In the genomic region with DNA sequence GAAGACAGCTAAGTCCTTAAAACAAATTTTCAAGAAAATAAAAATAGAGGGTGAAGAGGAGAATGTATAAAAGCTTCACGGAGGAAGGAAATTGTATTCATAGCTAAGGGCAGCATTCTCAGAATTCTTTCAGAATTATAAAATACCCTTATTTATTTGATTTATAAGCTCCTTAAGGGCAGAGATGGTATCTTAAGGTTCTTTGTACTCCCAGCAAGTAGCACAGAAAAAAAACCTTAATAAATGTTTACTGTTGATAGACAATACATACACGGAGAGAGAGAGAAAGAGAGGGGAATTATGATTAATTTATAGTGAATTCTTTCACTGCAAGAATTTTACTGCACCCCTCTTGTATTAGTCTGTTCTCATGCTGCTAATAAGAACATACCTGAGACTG, we compare ENCODE assay signal across 17 cellular contexts.
"Had no signal": no experiment of that assay in that cellular context is flagged by ENCODE, and none has a peak within 500 bp of the region (broad histone marks: within the 10 kb centered on the region; RNA-seq: fewer than 3 reads in every experiment).

No MANE protein-coding gene starts in this region.

- H3K4me1 ChIP-seq: esophagus squamous epithelium, parathyroid adenoma had no signal

- H2AFZ ChIP-seq: parathyroid adenoma had no signal

- H3K79me2 ChIP-seq: parathyroid adenoma had no signal

- H3K4me3 ChIP-seq: esophagus squamous epithelium had no signal

- H3K36me3 Mint-ChIP-seq: activated naive CD8-positive, alpha-beta T cell; brain; stimulated activated memory B cell treated with anti-CD40 and anti-IgM and Interleukin-4, amounts not matched to agents 10 μg/mL and 1 μg/mL and 100 μg/mL, for 72 hours had no signal

- H3K9ac ChIP-seq: parathyroid adenoma had no signal

- H3K4me3 Mint-ChIP-seq: activated CD4-positive, alpha-beta memory T cell treated with anti-CD3 and anti-CD28 coated beads, Interleukin-2, amount 10 ng/mL, durations not matched to agents 7 days and 5 days; activated CD4-positive, alpha-beta T cell treated with anti-CD3 and anti-CD28 coated beads for 36 hours; activated naive CD8-positive, alpha-beta T cell; brain; neural crest cell; stimulated activated memory B cell treated with anti-CD40 and anti-IgM and Interleukin-4, amounts not matched to agents 10 μg/mL and 1 μg/mL and 100 μg/mL, for 72 hours; T-helper 17 cell had no signal

- H3K27ac ChIP-seq: esophagus squamous epithelium, parathyroid adenoma had no signal

- DNase-seq: activated CD4-positive, alpha-beta memory T cell treated with anti-CD3 and anti-CD28 coated beads, Interleukin-2, amount 10 ng/mL, durations not matched to agents 7 days and 5 days; activated CD4-positive, alpha-beta T cell treated with anti-CD3 and anti-CD28 coated beads for 36 hours; activated effector memory CD4-positive, alpha-beta T cell treated with anti-CD3 and anti-CD28 coated beads, Interleukin-2, amount 50 U/mL, for 16 hours; activated T-cell treated with anti-CD3 and anti-CD28 coated beads, Interleukin-2, amount 50 U/mL, for 48 hours; amygdala; central memory CD4-positive, alpha-beta T cell; cortex of kidney; effector CD4-positive, alpha-beta T cell; esophagus squamous epithelium; glutamatergic neuron; stimulated activated CD4-positive, alpha-beta T cell treated with anti-CD3 and anti-CD28 coated beads, Interleukin-2, amount 100 ng/mL, for 48 hours; T-helper 17 cell had no signal

- ATAC-seq: activated CD4-positive, alpha-beta T cell treated with anti-CD3 and anti-CD28 coated beads for 36 hours; stimulated activated memory B cell treated with anti-CD40 and anti-IgM and Interleukin-4, amounts not matched to agents 10 μg/mL and 1 μg/mL and 100 μg/mL, for 72 hours; T-helper 17 cell had no signal

- H3K9me3 Mint-ChIP-seq: neural crest cell had no signal

- H3K9me3 ChIP-seq: esophagus squamous epithelium had no signal

- H3K27me3 ChIP-seq: esophagus squamous epithelium had no signal

- H3K4me1 Mint-ChIP-seq: brain, neural crest cell, T-helper 17 cell had no signal

- H3K27ac Mint-ChIP-seq: activated CD4-positive, alpha-beta memory T cell treated with anti-CD3 and anti-CD28 coated beads, Interleukin-2, amount 10 ng/mL, durations not matched to agents 7 days and 5 days; activated CD4-positive, alpha-beta T cell treated with anti-CD3 and anti-CD28 coated beads for 36 hours; activated naive CD8-positive, alpha-beta T cell; stimulated activated memory B cell treated with anti-CD40 and anti-IgM and Interleukin-4, amounts not matched to agents 10 μg/mL and 1 μg/mL and 100 μg/mL, for 72 hours; T-helper 17 cell had no signal

- H3K27me3 Mint-ChIP-seq: activated CD4-positive, alpha-beta memory T cell treated with anti-CD3 and anti-CD28 coated beads, Interleukin-2, amount 10 ng/mL, durations not matched to agents 7 days and 5 days; activated CD4-positive, alpha-beta T cell treated with anti-CD3 and anti-CD28 coated beads for 36 hours; activated naive CD8-positive, alpha-beta T cell; brain; stimulated activated memory B cell treated with anti-CD40 and anti-IgM and Interleukin-4, amounts not matched to agents 10 μg/mL and 1 μg/mL and 100 μg/mL, for 72 hours; T-helper 17 cell had no signal

- H3K36me3 ChIP-seq: esophagus squamous epithelium had no signal
